18 cellular contexts compared by ENCODE assay signal in the genomic region with DNA sequence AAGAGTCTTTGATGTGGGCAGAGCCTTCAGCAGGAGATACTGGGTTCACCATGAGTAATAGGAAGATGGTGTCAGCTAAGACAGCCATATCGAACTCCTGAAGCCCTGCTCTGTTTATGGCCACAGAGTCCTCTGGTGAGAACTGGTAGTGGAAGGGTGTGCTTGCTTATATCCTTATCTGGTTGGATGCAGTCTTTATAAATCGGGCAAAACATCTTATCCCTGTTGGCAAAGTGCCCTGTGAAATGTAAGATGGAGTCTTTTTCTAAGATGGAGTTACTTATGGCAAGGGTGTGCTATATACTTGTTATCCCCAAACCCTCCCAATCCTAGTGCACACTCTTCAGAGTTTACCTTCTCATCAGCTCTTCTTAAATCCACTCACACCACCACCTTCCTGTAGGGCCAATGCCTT.
"Had no signal": no experiment of that assay in that cellular context is flagged by ENCODE, and none has a peak within 500 bp of the region (broad histone marks: within the 10 kb centered on the region; RNA-seq: fewer than 3 reads in every experiment).

No MANE protein-coding gene starts in this region.

- DNase-seq: effector CD4-positive, alpha-beta T cell; endodermal cell; heart left ventricle; hippocampal formation; left colon; left ventricle myocardium superior; mesendoderm; naive thymus-derived CD4-positive, alpha-beta T cell; sigmoid colon; small intestine; stimulated activated CD4-positive, alpha-beta T cell treated with anti-CD3 and anti-CD28 coated beads, Interleukin-4, amount 100 ng/mL, for 1 hour; stimulated activated CD8-positive, alpha-beta memory T cell treated with anti-CD3 and anti-CD28 coated beads, Interleukin-4, amount 100 ng/mL, for 48 hours; stimulated activated naive CD8-positive, alpha-beta T cell treated with anti-CD3 and anti-CD28 coated beads, Interleukin-15, Interleukin-2, amounts not matched to agents 100 U/mL and 50 U/mL, for 24 hours; tibial artery; upper lobe of left lung; uterus had no signal

- H3K27ac ChIP-seq: coronary artery, heart left ventricle, right atrium auricular region, sigmoid colon, tibial artery, upper lobe of left lung, uterus had no signal

- H3K4me3 ChIP-seq: heart left ventricle, right atrium auricular region, sigmoid colon, tibial artery, upper lobe of left lung, uterus had no signal

- H3K4me1 ChIP-seq: sigmoid colon, upper lobe of left lung, uterus had no signal

- H3K9me3 ChIP-seq: sigmoid colon, tibial artery, upper lobe of left lung, uterus had no signal

- H3K27me3 ChIP-seq: heart left ventricle, right atrium auricular region, sigmoid colon, tibial artery, upper lobe of left lung, uterus had no signal

- H3K36me3 ChIP-seq: heart left ventricle, right atrium auricular region, sigmoid colon, tibial artery, upper lobe of left lung, uterus had no signal
